30 cellular contexts compared by ENCODE assay signal in the genomic region with DNA sequence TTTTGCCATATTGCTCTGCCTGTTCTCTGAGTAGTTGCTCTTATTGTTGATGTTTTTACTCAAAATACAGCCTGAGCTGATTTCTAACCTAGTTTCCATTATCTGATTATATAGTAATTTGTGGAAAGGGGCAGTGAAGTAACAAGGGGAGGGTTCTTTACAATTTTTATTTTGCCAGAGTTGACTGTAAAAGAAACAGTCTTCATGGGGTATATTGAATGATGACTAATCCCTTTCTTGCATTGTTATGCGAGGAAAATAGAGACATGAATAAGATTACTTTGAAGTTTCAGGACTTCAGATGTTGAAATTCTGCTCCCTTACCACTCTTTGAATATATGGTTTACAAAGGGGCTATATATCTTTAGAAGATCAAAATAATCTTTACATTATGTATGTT. TPM values are rescaled to one million over a fixed set of nuclear protein-coding genes. Genes with fewer than 3 reads are reported as not detected.
DNase-seq lines count a peak whose midpoint lies in the region; ATAC-seq, FAIRE-seq and TF ChIP-seq lines count a peak whose summit lies in the region.
"Had no signal": no experiment of that assay in that cellular context is flagged by ENCODE, and none has a peak within 500 bp of the region (broad histone marks: within the 10 kb centered on the region; RNA-seq: fewer than 3 reads in every experiment).

No MANE protein-coding gene starts in this region.

- WGBS in GM12878 (ENCODE audit: insufficient coverage, insufficient replicate concordance, low lambda C conversion rate, missing lambda C conversion rate), result 45% methylated on average over 1 of the region's 1 CpG
- WGBS in mesodermal cell (ENCODE audit: insufficient coverage in 2 of 2), 2 experiments, result 100% methylated on average over 1 of the region's 1 CpG; no CpG with 5 or more reads in 1 of the 2 experiments

- H3K9ac ChIP-seq in GM12878 (ENCODE audit: control insufficient read depth, insufficient read depth, low read length), result no peak overlapping the region

- no peak for TF ChIP-seq POLR2A in GM12878 (IDR thresholded peaks at IDR 0.05; ENCODE audit: low read depth, low read length)

- no peaks in the 10 kb centered on the region for H3K27me3 ChIP-seq in GM12878 (replicated peaks in 1 of 2; ENCODE audit: control insufficient read depth in 2 of 2, insufficient read depth in 2 of 2, low read length in 1 of 2)
- H3K27me3 ChIP-seq: breast epithelium, foreskin keratinocyte, ovary, suprapubic skin, vagina had no signal

- POLR2A ChIA-PET in activated CD4-positive, alpha-beta T cell treated with anti-CD3 and anti-CD28 coated beads for 36 hours (lab: Charles Lee), result no interaction called here
- POLR2A ChIA-PET in GM12878 (lab: Charles Lee), result no interaction called here

- no peak overlapping the region for H3K4me3 ChIP-seq in GM12878
- no peak overlapping the region for H3K4me3 ChIP-seq in mesodermal cell (ENCODE audit: extremely low read depth, insufficient read depth, low read length, poor library complexity, severe bottlenecking)
- H3K4me3 ChIP-seq: breast epithelium, ovary, suprapubic skin, vagina had no signal

- no peak for FAIRE-seq in GM12878 (lab: Jason Lieb, UNC)

- TF ChIP-seq EP300 in GM12878 (IDR thresholded peaks at IDR 0.05; ENCODE audit: borderline replicate concordance in 1 of 2, control insufficient read depth in 1 of 2, low read depth in 2 of 2, low read length in 2 of 2), result no peak

- no peak overlapping the region for H3K27ac ChIP-seq in GM12878 (ENCODE audit: control insufficient read depth, insufficient read depth)
- H3K27ac ChIP-seq in mesodermal cell (ENCODE audit: low read depth, low read length, severe bottlenecking), result peak overlapping the region; percentile 63
- H3K27ac ChIP-seq: breast epithelium, foreskin keratinocyte, ovary, suprapubic skin, vagina had no signal

- no peaks in the 10 kb centered on the region for H3K27me3 Mint-ChIP-seq in activated CD4-positive, alpha-beta T cell treated with anti-CD3 and anti-CD28 coated beads for 36 hours
- H3K27me3 Mint-ChIP-seq: activated CD4-positive, alpha-beta T cell treated with anti-CD3 and anti-CD28 coated beads, Interleukin-2, amount 10 ng/mL, durations not matched to agents 24 days and 14 days; activated naive CD8-positive, alpha-beta T cell treated with anti-CD3 and anti-CD28 coated beads, Interleukin-2, amount 10 ng/mL, durations not matched to agents 7 days and 5 days; B cell; dendritic cell treated with granulocyte-macrophage colony-stimulating factor and Interleukin-4, amounts not matched to agents 40 ng/mL and 50 ng/mL, for 4 days; naive thymus-derived CD4-positive, alpha-beta T cell had no signal

- intact Hi-C loops in activated CD4-positive, alpha-beta T cell treated with anti-CD3 and anti-CD28 coated beads for 36 hours (cut with DNase I, micrococcal nuclease), result loop anchor here (2.0 kb wide), 1 partner anchor 31 kb away; no protein-coding TSS in a partner anchor
- intact Hi-C loops in GM12878 (cut with micrococcal nuclease; ENCODE audit: unreplicated experiment), result no loop called here

- DNase-seq in activated CD4-positive, alpha-beta T cell treated with anti-CD3 and anti-CD28 coated beads for 36 hours, result no peak
- DNase-seq in activated CD4-positive, alpha-beta T cell treated with anti-CD3 and anti-CD28 coated beads for 1 hour, result no peak
- DNase-seq in GM12878 (ENCODE audit: low read depth, low spot score) (no peak), NCI-H82 treated with DMSO at 0.1 percent for 48 hours (lab: John Stamatoyannopoulos, UW; ENCODE audit: unreplicated experiment) (no peak), glomerular visceral epithelial cell (ENCODE audit: extremely low spot score) (no peak)
- DNase-seq: 8988T; activated CD4-positive, alpha-beta T cell treated with anti-CD3 and anti-CD28 coated beads, Interleukin-2, amount 10 ng/mL, durations not matched to agents 24 days and 14 days; activated CD8-positive, alpha-beta memory T cell treated with anti-CD3 and anti-CD28 coated beads, Interleukin-2, amount 50 U/mL, for 4 hours; activated naive CD8-positive, alpha-beta T cell treated with anti-CD3 and anti-CD28 coated beads, Interleukin-2, amount 10 ng/mL, durations not matched to agents 7 days and 5 days; KG1; left cardiac atrium; mesenchymal stem cell; MV-4-11; naive thymus-derived CD4-positive, alpha-beta T cell; NCI-H1694; NCI-H748 treated with DMSO at 0.1 percent for 48 hours; ovary; Right ventricle myocardium superior; stimulated activated CD4-positive, alpha-beta T cell treated with anti-CD3 and anti-CD28 coated beads, Interleukin-15, amount 100 ng/mL, for 24 hours; SW 1271 had no signal

- BruUV-seq in GM12878 (replicated peaks; lab: Mats Ljungman, UMichigan), result no TSS peak

- H3K4me3 Mint-ChIP-seq in activated CD4-positive, alpha-beta T cell treated with anti-CD3 and anti-CD28 coated beads for 36 hours, result no peak overlapping the region
- H3K4me3 Mint-ChIP-seq: activated CD4-positive, alpha-beta T cell treated with anti-CD3 and anti-CD28 coated beads, Interleukin-2, amount 10 ng/mL, durations not matched to agents 24 days and 14 days; activated naive CD8-positive, alpha-beta T cell treated with anti-CD3 and anti-CD28 coated beads, Interleukin-2, amount 10 ng/mL, durations not matched to agents 7 days and 5 days; B cell; dendritic cell treated with granulocyte-macrophage colony-stimulating factor and Interleukin-4, amounts not matched to agents 40 ng/mL and 50 ng/mL, for 4 days had no signal

- RAD21 ChIA-PET in GM12878 (lab: Charles Lee; ENCODE audit: unreplicated experiment), result interaction anchor here (1.1 kb wide), 1 partner anchor 9 kb away, joined by 5 read pairs; the partner anchor contains the start of gene LRRC70

- peaks cover 24% of the 10 kb centered on the region for H3K9me3 Mint-ChIP-seq in activated CD4-positive, alpha-beta T cell treated with anti-CD3 and anti-CD28 coated beads for 36 hours (ENCODE audit: low read depth)

- no peak for TF ChIP-seq CTCF in GM12878 (IDR thresholded peaks at IDR 0.05 in 2 of 3, conservative IDR thresholded peaks at IDR 0.05 in 1 of 3; ENCODE audit: control insufficient read depth in 2 of 3, extremely low read depth in 1 of 3, insufficient read depth in 1 of 3, low read depth in 3 of 3, low read length in 3 of 3)

- H3K4me1 ChIP-seq in GM12878 (ENCODE audit: control insufficient read depth, insufficient read depth, low read length), result peaks cover 4% of the 10 kb centered on the region
- H3K4me1 ChIP-seq in mesodermal cell (ENCODE audit: control insufficient read depth, insufficient read depth, low read length, poor library complexity, severe bottlenecking), result no peaks in the 10 kb centered on the region
- H3K4me1 ChIP-seq: breast epithelium, foreskin keratinocyte, suprapubic skin, vagina had no signal

- H3K36me3 ChIP-seq in GM12878 (ENCODE audit: control insufficient read depth in 2 of 2, insufficient read depth in 2 of 2, low read length in 1 of 2) (no peaks in the 10 kb centered on the region), mesodermal cell (ENCODE audit: control insufficient read depth, insufficient read depth, low read length) (peaks cover 25% of the 10 kb centered on the region)
- H3K36me3 ChIP-seq: breast epithelium, ovary had no signal

- peak; percentile 91 for ATAC-seq in activated CD4-positive, alpha-beta T cell treated with anti-CD3 and anti-CD28 coated beads for 36 hours
- ATAC-seq in HG02884 (IDR thresholded peaks at IDR 0.05; ENCODE audit: unreplicated experiment) (peak; percentile 73), GM12878 (peak; percentile 21; the same call in 1 of the 3 replicates), GM21576 (IDR thresholded peaks at IDR 0.05; ENCODE audit: unreplicated experiment) (no peak)
- ATAC-seq: foreskin keratinocyte; left cardiac atrium; naive thymus-derived CD4-positive, alpha-beta T cell; sciatic nerve had no signal

- no peak overlapping the region for H2AFZ ChIP-seq in GM12878 (ENCODE audit: control insufficient read depth, low read depth, low read length)

- H3K4me2 ChIP-seq in GM12878 (ENCODE audit: control insufficient read depth, insufficient read depth), result no peak overlapping the region

- H4K20me1 ChIP-seq in GM12878 (ENCODE audit: control insufficient read depth, insufficient read depth), result no peaks in the 10 kb centered on the region

- H3K27ac Mint-ChIP-seq in activated CD4-positive, alpha-beta T cell treated with anti-CD3 and anti-CD28 coated beads for 36 hours, result no peak overlapping the region
- H3K27ac Mint-ChIP-seq: activated CD4-positive, alpha-beta T cell treated with anti-CD3 and anti-CD28 coated beads, Interleukin-2, amount 10 ng/mL, durations not matched to agents 24 days and 14 days; activated naive CD8-positive, alpha-beta T cell treated with anti-CD3 and anti-CD28 coated beads, Interleukin-2, amount 10 ng/mL, durations not matched to agents 7 days and 5 days; B cell; dendritic cell treated with granulocyte-macrophage colony-stimulating factor and Interleukin-4, amounts not matched to agents 40 ng/mL and 50 ng/mL, for 4 days had no signal

- in situ Hi-C loops in GM12878 (cut with MboI), result no loop called here

- no peak for TF ChIP-seq RAD21 in GM12878 (IDR thresholded peaks at IDR 0.05; ENCODE audit: insufficient read depth, low read depth, low read length)

- no peaks in the 10 kb centered on the region for H3K79me2 ChIP-seq in GM12878 (ENCODE audit: control insufficient read depth, insufficient read depth, low read length)

- SMC1A ChIA-PET in GM12878 (lab: Charles Lee; ENCODE audit: uncharacterized antibody, unreplicated experiment), result interaction anchor here (0.7 to 3.6 kb wide), 3 partner anchors 9 to 86 kb away, joined by 3 to 20 read pairs (median 19); partner anchors contain the start of gene LRRC70

- peaks cover 4% of the 10 kb centered on the region; the same call in 2 of the 3 replicates for H3K9me3 ChIP-seq in GM12878 (replicated peaks; ENCODE audit: control insufficient read depth, insufficient read depth, low read length)
- peaks cover 9% of the 10 kb centered on the region for H3K9me3 ChIP-seq in mesodermal cell (ENCODE audit: control insufficient read depth, low read length)
- H3K9me3 ChIP-seq: suprapubic skin had no signal

- H3K36me3 Mint-ChIP-seq in activated CD4-positive, alpha-beta T cell treated with anti-CD3 and anti-CD28 coated beads for 36 hours (ENCODE audit: low read depth), result peaks cover 47% of the 10 kb centered on the region

- H3K4me1 Mint-ChIP-seq in activated CD4-positive, alpha-beta T cell treated with anti-CD3 and anti-CD28 coated beads for 36 hours, result peaks cover 24% of the 10 kb centered on the region
- H3K4me1 Mint-ChIP-seq: activated naive CD8-positive, alpha-beta T cell treated with anti-CD3 and anti-CD28 coated beads, Interleukin-2, amount 10 ng/mL, durations not matched to agents 7 days and 5 days had no signal

- CTCF ChIA-PET in activated CD4-positive, alpha-beta T cell treated with anti-CD3 and anti-CD28 coated beads for 36 hours (lab: Charles Lee), result interaction anchor here (0.8 to 1.2 kb wide), 2 partner anchors 9 to 16 kb away, joined by 3 read pairs; partner anchors contain the start of gene LRRC70
- CTCF ChIA-PET in GM12878 (lab: Yijun Ruan, JAX), result interaction anchor here (1.3 kb wide), 1 partner anchor 12 kb away, joined by 4 read pairs; no protein-coding TSS in a partner anchor

RNA-seq across cellular contexts. Expression of gene LRRC70, which starts 9.2 kb away (rescaled TPM):
- total RNA-seq in activated CD4-positive, alpha-beta T cell treated with anti-CD3 and anti-CD28 coated beads for 36 hours, result under 1 TPM; 0.58 to 0.64 TPM
- total RNA-seq in GM12878 (2013; cell fraction: nucleolus; rRNA removed), result 21.8 and 23.5 TPM in 2 replicates
- total RNA-seq in GM12878 (2014; rRNA removed) (1.3 and 1.4 TPM in 2 replicates), GM12878 (2014; rRNA removed; fragmentation: Illumina TruSeq; extraction: Trizol) (1.5 and 2.3 TPM in 2 replicates), GM12878 (2021) (0.53 and 0.74 TPM in 2 replicates)
- polyA plus RNA-seq in GM12878 (2011; ENCODE audit: low read depth), result not detected
- polyA plus RNA-seq in GM12878 (2011; rRNA removed) (0.35 and 0.88 TPM in 2 replicates), GM12878 (2014; fragmentation: Illumina TruSeq; extraction: Trizol) (0.79 TPM in 1 of 2 replicates, not detected in the other), GM12878 (2014; fragmentation: Nextera tagmentation; extraction: Ambion mirVana) (1 to 10 TPM in 1 of 2 experiments, under 1 TPM in 1; 0.88 to 1.2 TPM), GM12878 (2014; rRNA removed) (0.61 and 0.84 TPM in 2 replicates), GM12878 (2016; fragmentation: Nextera tagmentation; extraction: Ambion mirVana) (1 to 10 TPM in 1 of 2 experiments, under 1 TPM in 1; 0.76 to 1.2 TPM)
- polyA plus RNA-seq in GM12878 (2011; cell fraction: cytosol; rRNA removed), result 0.07 and 0.12 TPM in 2 replicates
- 0.57 and 0.64 TPM in 2 replicates for polyA plus RNA-seq in GM12878 (2011; cell fraction: nucleus; rRNA removed)
- polyA plus RNA-seq in GM12878 (2012), result 0.66 and 0.95 TPM in 2 replicates
- 3.7 and 4.3 TPM in 2 replicates for polyA minus RNA-seq in GM12878 (2011; rRNA and poly(A)+ RNA removed)
- polyA minus RNA-seq in GM12878 (2011; cell fraction: cytosol; rRNA and poly(A)+ RNA removed), result not detected in 2 replicates
- polyA minus RNA-seq in GM12878 (2011; cell fraction: nucleus; rRNA and poly(A)+ RNA removed), result 4.6 and 5.2 TPM in 2 replicates
- 4.3 TPM for polyA plus RNA-seq in mesodermal cell (2013, experiment 1 of 2)
- polyA plus RNA-seq in mesodermal cell (2013, experiment 2 of 2), result 3.4 TPM
